Comparison of ENCODE assay signal across 39 cellular contexts in genomic region chr13:112117955-112118302, GRCh38. TPM values are rescaled to one million over a fixed set of nuclear protein-coding genes. Genes with fewer than 3 reads are reported as not detected.
"Had no signal": no experiment of that assay in that cellular context is flagged by ENCODE, and none has a peak within 500 bp of the region (broad histone marks: within the 10 kb centered on the region; RNA-seq: fewer than 3 reads in every experiment).

No MANE protein-coding gene starts in this region.

- H3K27me3 Mint-ChIP-seq: activated CD4-positive, alpha-beta T cell treated with anti-CD3 and anti-CD28 coated beads, Interleukin-2, amount 10 ng/mL, durations not matched to agents 24 days and 14 days had no signal

- H3K9me3 ChIP-seq: adrenal gland, body of pancreas, colonic mucosa, esophagus squamous epithelium, gastroesophageal sphincter had no signal

- H3K4me3 Mint-ChIP-seq: activated CD4-positive, alpha-beta memory T cell treated with anti-CD3 and anti-CD28 coated beads for 36 hours; activated CD4-positive, alpha-beta T cell treated with anti-CD3 and anti-CD28 coated beads for 36 hours; activated CD4-positive, alpha-beta T cell treated with anti-CD3 and anti-CD28 coated beads, Interleukin-2, amount 10 ng/mL, durations not matched to agents 24 days and 14 days; activated CD8-positive, alpha-beta memory T cell treated with anti-CD3 and anti-CD28 coated beads, Interleukin-2, amount 10 ng/mL, durations not matched to agents 7 days and 5 days; activated CD8-positive, alpha-beta T cell treated with anti-CD3 and anti-CD28 coated beads, Interleukin-2, amount 10 ng/mL, durations not matched to agents 7 days and 5 days; activated naive CD4-positive, alpha-beta T cell treated with anti-CD3 and anti-CD28 coated beads for 36 hours; activated naive CD4-positive, alpha-beta T cell treated with anti-CD3 and anti-CD28 coated beads, Interleukin-2, amount 50 U/mL, for 24 hours; activated naive CD8-positive, alpha-beta T cell treated with anti-CD3 and anti-CD28 coated beads for 36 hours; activated naive CD8-positive, alpha-beta T cell treated with anti-CD3 and anti-CD28 coated beads, Interleukin-2, amount 50 U/mL, for 24 hours; activated T-helper 1 cell treated with anti-CD3 and anti-CD28 coated beads, Interleukin-12 subunit alpha, Interleukin-12 subunit beta, Interleukin-2, Interleukin-4 antibody, amounts not matched to agents 30 ng/mL and 10 ng/mL and 1 ng/mL, durations not matched to agents 14 hours and 24 hours and 36 hours had no signal

- DNase-seq: activated CD4-positive, alpha-beta memory T cell treated with anti-CD3 and anti-CD28 coated beads for 36 hours; activated CD4-positive, alpha-beta T cell treated with anti-CD3 and anti-CD28 coated beads for 36 hours; activated CD4-positive, alpha-beta T cell treated with anti-CD3 and anti-CD28 coated beads, Interleukin-2, amount 10 ng/mL, durations not matched to agents 24 days and 14 days; activated CD4-positive, CD25-positive, alpha-beta regulatory T cell; activated CD4-positive, CD25-positive, alpha-beta regulatory T cell treated with anti-CD3 and anti-CD28 coated beads, Interleukin-2, amount 50 U/mL, for 72 hours; activated CD8-positive, alpha-beta memory T cell treated with anti-CD3 and anti-CD28 coated beads, Interleukin-2, amount 10 ng/mL, durations not matched to agents 7 days and 5 days; activated CD8-positive, alpha-beta memory T cell treated with anti-CD3 and anti-CD28 coated beads, Interleukin-2, amount 50 U/mL, for 4 hours; activated CD8-positive, alpha-beta T cell treated with anti-CD3 and anti-CD28 coated beads, Interleukin-2, amount 10 ng/mL, durations not matched to agents 7 days and 5 days; activated effector memory CD4-positive, alpha-beta T cell treated with anti-CD3 and anti-CD28 coated beads, Interleukin-2, amount 50 U/mL, for 16 hours; activated naive CD4-positive, alpha-beta T cell treated with anti-CD3 and anti-CD28 coated beads for 36 hours; activated naive CD8-positive, alpha-beta T cell treated with anti-CD3 and anti-CD28 coated beads for 36 hours; activated naive CD8-positive, alpha-beta T cell treated with anti-CD3 and anti-CD28 coated beads, Interleukin-2, amount 50 U/mL, for 24 hours; activated T-cell treated with anti-CD3 and anti-CD28 coated beads, Interleukin-2, amount 50 U/mL, for 1 hour; activated T-cell treated with anti-CD3 and anti-CD28 coated beads, Interleukin-2, amount 50 U/mL, for 48 hours; adrenal gland; amygdala; aorta; body of pancreas; central memory CD4-positive, alpha-beta T cell; cerebellar nuclear complex; colonic mucosa; effector CD8-positive, alpha-beta T cell; esophagus squamous epithelium; foreskin melanocyte; T-helper 2 cell had no signal

- H3K27ac ChIP-seq: adrenal gland, body of pancreas, colonic mucosa, epithelial cell of prostate, esophagus squamous epithelium, gastroesophageal sphincter had no signal

- H3K4me1 Mint-ChIP-seq: activated CD4-positive, alpha-beta T cell treated with anti-CD3 and anti-CD28 coated beads for 36 hours; activated naive CD4-positive, alpha-beta T cell treated with anti-CD3 and anti-CD28 coated beads, Interleukin-2, amount 50 U/mL, for 24 hours; activated naive CD8-positive, alpha-beta T cell treated with anti-CD3 and anti-CD28 coated beads for 36 hours; activated naive CD8-positive, alpha-beta T cell treated with anti-CD3 and anti-CD28 coated beads, Interleukin-2, amount 50 U/mL, for 24 hours had no signal

- H3K4me1 ChIP-seq: adrenal gland, body of pancreas, esophagus squamous epithelium, gastroesophageal sphincter had no signal

- H3K36me3 Mint-ChIP-seq: activated CD4-positive, alpha-beta memory T cell treated with anti-CD3 and anti-CD28 coated beads for 36 hours; activated CD8-positive, alpha-beta memory T cell treated with anti-CD3 and anti-CD28 coated beads, Interleukin-2, amount 10 ng/mL, durations not matched to agents 7 days and 5 days; activated naive CD4-positive, alpha-beta T cell treated with anti-CD3 and anti-CD28 coated beads, Interleukin-2, amount 50 U/mL, for 24 hours; activated naive CD8-positive, alpha-beta T cell treated with anti-CD3 and anti-CD28 coated beads for 36 hours had no signal

- H3K27ac Mint-ChIP-seq: activated CD4-positive, alpha-beta memory T cell treated with anti-CD3 and anti-CD28 coated beads for 36 hours; activated CD4-positive, alpha-beta T cell treated with anti-CD3 and anti-CD28 coated beads for 36 hours; activated CD4-positive, alpha-beta T cell treated with anti-CD3 and anti-CD28 coated beads, Interleukin-2, amount 10 ng/mL, durations not matched to agents 24 days and 14 days; activated CD8-positive, alpha-beta memory T cell treated with anti-CD3 and anti-CD28 coated beads, Interleukin-2, amount 10 ng/mL, durations not matched to agents 7 days and 5 days; activated CD8-positive, alpha-beta T cell treated with anti-CD3 and anti-CD28 coated beads, Interleukin-2, amount 10 ng/mL, durations not matched to agents 7 days and 5 days; activated naive CD4-positive, alpha-beta T cell treated with anti-CD3 and anti-CD28 coated beads for 36 hours; activated naive CD4-positive, alpha-beta T cell treated with anti-CD3 and anti-CD28 coated beads, Interleukin-2, amount 50 U/mL, for 24 hours; activated naive CD8-positive, alpha-beta T cell treated with anti-CD3 and anti-CD28 coated beads for 36 hours; activated naive CD8-positive, alpha-beta T cell treated with anti-CD3 and anti-CD28 coated beads, Interleukin-2, amount 50 U/mL, for 24 hours; activated T-helper 1 cell treated with anti-CD3 and anti-CD28 coated beads, Interleukin-12 subunit alpha, Interleukin-12 subunit beta, Interleukin-2, Interleukin-4 antibody, amounts not matched to agents 30 ng/mL and 10 ng/mL and 1 ng/mL, durations not matched to agents 14 hours and 24 hours and 36 hours; activated T-helper 2 cell treated with anti-CD3 and anti-CD28 coated beads, Interferon-gamma antibody, Interleukin-2, Interleukin-4, amounts not matched to agents 10 μg/mL and 5 μg/mL and 100 μg/mL, durations not matched to agents 14 hours and 24 hours and 36 hours had no signal

- FAIRE-seq: endometrium, endothelial cell of umbilical vein had no signal

- H3K9me3 Mint-ChIP-seq: activated CD4-positive, alpha-beta memory T cell treated with anti-CD3 and anti-CD28 coated beads for 36 hours; activated CD4-positive, alpha-beta T cell treated with anti-CD3 and anti-CD28 coated beads, Interleukin-2, amount 10 ng/mL, durations not matched to agents 24 days and 14 days; activated naive CD4-positive, alpha-beta T cell treated with anti-CD3 and anti-CD28 coated beads for 36 hours; activated naive CD4-positive, alpha-beta T cell treated with anti-CD3 and anti-CD28 coated beads, Interleukin-2, amount 50 U/mL, for 24 hours; activated naive CD8-positive, alpha-beta T cell treated with anti-CD3 and anti-CD28 coated beads for 36 hours; activated naive CD8-positive, alpha-beta T cell treated with anti-CD3 and anti-CD28 coated beads, Interleukin-2, amount 50 U/mL, for 24 hours; activated T-helper 1 cell treated with anti-CD3 and anti-CD28 coated beads, Interleukin-12 subunit alpha, Interleukin-12 subunit beta, Interleukin-2, Interleukin-4 antibody, amounts not matched to agents 30 ng/mL and 10 ng/mL and 1 ng/mL, durations not matched to agents 14 hours and 24 hours and 36 hours; activated T-helper 2 cell treated with anti-CD3 and anti-CD28 coated beads, Interferon-gamma antibody, Interleukin-2, Interleukin-4, amounts not matched to agents 10 μg/mL and 5 μg/mL and 100 μg/mL, durations not matched to agents 14 hours and 24 hours and 36 hours had no signal

- ATAC-seq: activated CD4-positive, alpha-beta T cell treated with anti-CD3 and anti-CD28 coated beads for 36 hours; activated CD8-positive, alpha-beta memory T cell treated with anti-CD3 and anti-CD28 coated beads, Interleukin-2, amount 10 ng/mL, durations not matched to agents 7 days and 5 days; activated CD8-positive, alpha-beta T cell treated with anti-CD3 and anti-CD28 coated beads, Interleukin-2, amount 10 ng/mL, durations not matched to agents 7 days and 5 days; activated naive CD8-positive, alpha-beta T cell treated with anti-CD3 and anti-CD28 coated beads, Interleukin-2, amount 50 U/mL, for 24 hours; body of pancreas; gastroesophageal sphincter had no signal

- H3K27me3 ChIP-seq: body of pancreas, colonic mucosa had no signal

- H3K4me3 ChIP-seq: adrenal gland, body of pancreas, colonic mucosa, esophagus squamous epithelium, gastroesophageal sphincter had no signal

- H3K36me3 ChIP-seq: adrenal gland, colonic mucosa, esophagus squamous epithelium, gastroesophageal sphincter had no signal

RNA-seq across cellular contexts. Expression of gene SOX1, which starts 51.0 kb away (rescaled TPM):
- total RNA-seq: activated CD4-positive, alpha-beta memory T cell treated with anti-CD3 and anti-CD28 coated beads for 36 hours; activated CD4-positive, alpha-beta T cell treated with anti-CD3 and anti-CD28 coated beads for 36 hours; activated CD4-positive, alpha-beta T cell treated with anti-CD3 and anti-CD28 coated beads, Interleukin-2, amount 10 ng/mL, durations not matched to agents 24 days and 14 days; activated CD8-positive, alpha-beta memory T cell treated with anti-CD3 and anti-CD28 coated beads for 36 hours; activated CD8-positive, alpha-beta memory T cell treated with anti-CD3 and anti-CD28 coated beads, Interleukin-2, amount 10 ng/mL, durations not matched to agents 7 days and 5 days; activated CD8-positive, alpha-beta T cell treated with anti-CD3 and anti-CD28 coated beads, Interleukin-2, amount 10 ng/mL, durations not matched to agents 7 days and 5 days; activated naive CD4-positive, alpha-beta T cell treated with anti-CD3 and anti-CD28 coated beads for 36 hours; activated naive CD8-positive, alpha-beta T cell treated with anti-CD3 and anti-CD28 coated beads for 36 hours; activated T-helper 1 cell treated with anti-CD3 and anti-CD28 coated beads, Interleukin-12 subunit alpha, Interleukin-12 subunit beta, Interleukin-2, Interleukin-4 antibody, amounts not matched to agents 30 ng/mL and 10 ng/mL and 1 ng/mL, durations not matched to agents 14 hours and 24 hours and 36 hours; activated T-helper 2 cell treated with anti-CD3 and anti-CD28 coated beads, Interferon-gamma antibody, Interleukin-2, Interleukin-4, amounts not matched to agents 10 μg/mL and 5 μg/mL and 100 μg/mL, durations not matched to agents 14 hours and 24 hours and 36 hours; adrenal gland; aorta; body of pancreas; colonic mucosa; dermis microvascular lymphatic vessel endothelial cell; endothelial cell of umbilical vein; fibroblast of lung; fibroblast of villous mesenchyme; glomerular endothelial cell; T-helper 1 cell treated with Interleukin-12 subunit alpha and Interleukin-12 subunit beta and Interleukin-4 antibody, amounts not matched to agents 30 ng/mL and 1 ng/mL, for 36 hours had no signal
- polyA plus RNA-seq: adrenal gland, aorta, endothelial cell of umbilical vein, esophagus, fibroblast of lung had no signal
